Comparison of ENCODE assay signal across 1 cellular context in the genomic region with DNA sequence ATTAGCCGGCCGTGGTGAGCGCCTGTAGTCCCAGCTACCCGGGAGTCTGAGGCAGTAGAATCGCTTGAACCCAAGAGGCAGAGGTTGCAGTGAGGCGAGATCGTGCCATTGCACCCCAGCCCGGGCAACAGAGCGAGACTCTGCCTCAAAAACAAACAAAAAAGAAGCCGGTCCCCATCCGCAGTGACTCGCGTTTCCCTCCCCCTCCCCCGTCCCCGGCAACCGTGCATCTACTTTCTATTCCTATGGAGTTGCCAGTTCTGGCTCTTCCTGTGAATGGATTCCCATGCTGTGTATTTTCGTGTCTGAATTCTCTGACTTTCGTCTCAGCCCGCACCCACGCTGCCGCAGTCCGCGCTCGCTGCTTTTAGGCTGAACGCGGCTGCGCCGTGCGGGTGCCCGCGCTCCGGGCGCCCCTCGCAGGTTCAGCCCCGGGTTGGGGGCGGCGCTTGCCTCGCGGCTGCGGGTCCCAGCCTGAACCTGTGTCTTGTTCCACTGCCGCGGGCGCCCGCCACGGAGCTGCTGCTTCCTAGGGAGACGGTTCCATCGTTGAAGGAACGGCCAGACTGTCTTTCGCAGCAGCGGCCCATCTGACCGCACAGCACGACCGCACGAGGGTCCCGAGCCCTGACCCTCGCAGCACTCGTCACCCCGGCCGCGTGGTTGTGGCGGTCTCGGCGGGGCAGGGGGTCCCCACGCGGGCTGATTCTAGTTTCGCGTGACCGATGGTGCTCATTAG.
A peak's percentile ranks its signal among the peaks of the same experiment; 100 is the strongest.
TF ChIP-seq lines count a peak whose summit lies in the region.

No MANE protein-coding gene starts in this region.

TF ChIP-seq in HepG2, 621 proteins besides CTCF, POLR2A, EP300 and RAD21 (continued from another document and continues in another):
- TF ChIP-seq, protein P1, sequence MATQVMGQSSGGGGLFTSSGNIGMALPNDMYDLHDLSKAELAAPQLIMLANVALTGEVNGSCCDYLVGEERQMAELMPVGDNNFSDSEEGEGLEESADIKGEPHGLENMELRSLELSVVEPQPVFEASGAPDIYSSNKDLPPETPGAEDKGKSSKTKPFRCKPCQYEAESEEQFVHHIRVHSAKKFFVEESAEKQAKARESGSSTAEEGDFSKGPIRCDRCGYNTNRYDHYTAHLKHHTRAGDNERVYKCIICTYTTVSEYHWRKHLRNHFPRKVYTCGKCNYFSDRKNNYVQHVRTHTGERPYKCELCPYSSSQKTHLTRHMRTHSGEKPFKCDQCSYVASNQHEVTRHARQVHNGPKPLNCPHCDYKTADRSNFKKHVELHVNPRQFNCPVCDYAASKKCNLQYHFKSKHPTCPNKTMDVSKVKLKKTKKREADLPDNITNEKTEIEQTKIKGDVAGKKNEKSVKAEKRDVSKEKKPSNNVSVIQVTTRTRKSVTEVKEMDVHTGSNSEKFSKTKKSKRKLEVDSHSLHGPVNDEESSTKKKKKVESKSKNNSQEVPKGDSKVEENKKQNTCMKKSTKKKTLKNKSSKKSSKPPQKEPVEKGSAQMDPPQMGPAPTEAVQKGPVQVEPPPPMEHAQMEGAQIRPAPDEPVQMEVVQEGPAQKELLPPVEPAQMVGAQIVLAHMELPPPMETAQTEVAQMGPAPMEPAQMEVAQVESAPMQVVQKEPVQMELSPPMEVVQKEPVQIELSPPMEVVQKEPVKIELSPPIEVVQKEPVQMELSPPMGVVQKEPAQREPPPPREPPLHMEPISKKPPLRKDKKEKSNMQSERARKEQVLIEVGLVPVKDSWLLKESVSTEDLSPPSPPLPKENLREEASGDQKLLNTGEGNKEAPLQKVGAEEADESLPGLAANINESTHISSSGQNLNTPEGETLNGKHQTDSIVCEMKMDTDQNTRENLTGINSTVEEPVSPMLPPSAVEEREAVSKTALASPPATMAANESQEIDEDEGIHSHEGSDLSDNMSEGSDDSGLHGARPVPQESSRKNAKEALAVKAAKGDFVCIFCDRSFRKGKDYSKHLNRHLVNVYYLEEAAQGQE (IDR thresholded peaks at IDR 0.05; ENCODE audit: borderline replicate concordance in 1 of 2, low read depth in 1 of 2, low read length in 2 of 2): 0 out of 4 replicates have a peak, but pooled peaks of 1 of the 2 experiments have one; percentile 35
- TF ChIP-seq ZNF776 (CRISPR knock-in tag; IDR thresholded peaks at IDR 0.05) (0 out of 2 replicates have a peak, but pooled peaks have one; percentile 51), MED8 (CRISPR knock-in tag; IDR thresholded peaks at IDR 0.05; ENCODE audit: insufficient replicate concordance) (peak; percentile 31), POLR2AphosphoS5 (IDR thresholded peaks at IDR 0.05; ENCODE audit: low read depth, low read length) (peak; percentile 90), CBX1 (IDR thresholded peaks at IDR 0.05; ENCODE audit: low read depth) (peak; percentile 82), RXRA (CRISPR knock-in tag; IDR thresholded peaks at IDR 0.05) (peak; percentile 75; the same call in 1 of the 2 replicates), ZNF337 (CRISPR knock-in tag; IDR thresholded peaks at IDR 0.05; ENCODE audit: borderline replicate concordance, low read depth) (peak; percentile 91; the same call in 1 of the 2 replicates), EED (CRISPR knock-in tag; IDR thresholded peaks at IDR 0.05) (peak; percentile 86), MIER2 (CRISPR knock-in tag; IDR thresholded peaks at IDR 0.05) (0 out of 2 replicates have a peak, but pooled peaks have one; percentile 23), ZFP37 (CRISPR knock-in tag; IDR thresholded peaks at IDR 0.05; ENCODE audit: borderline replicate concordance) (no peak), EHMT2 (IDR thresholded peaks at IDR 0.05; ENCODE audit: borderline replicate concordance, low read depth, low read length) (no peak), ZNF296 (CRISPR knock-in tag; conservative IDR thresholded peaks at IDR 0.05) (no peak), CHD4 (IDR thresholded peaks at IDR 0.05; ENCODE audit: borderline replicate concordance, low read length) (peak; percentile 97), PAF1 (CRISPR knock-in tag; IDR thresholded peaks at IDR 0.05) (no peak), ZSCAN29 (CRISPR knock-in tag; conservative IDR thresholded peaks at IDR 0.05) (peak; percentile 90; the same call in 1 of the 2 replicates), ZNF235 (CRISPR knock-in tag; IDR thresholded peaks at IDR 0.05; ENCODE audit: borderline replicate concordance) (no peak; the same call in 1 of the 2 replicates), TAF1 (CRISPR knock-in tag; IDR thresholded peaks at IDR 0.05) (peak; percentile 91), HES4 (CRISPR knock-in tag; IDR thresholded peaks at IDR 0.05; ENCODE audit: borderline replicate concordance) (peak; percentile 69; the same call in 1 of the 2 replicates), FIP1L1 (IDR thresholded peaks at IDR 0.05; ENCODE audit: borderline replicate concordance, insufficient read depth, low read depth, low read length) (no peak), RELA (CRISPR knock-in tag; IDR thresholded peaks at IDR 0.05) (peak; percentile 89), ADNP (CRISPR knock-in tag; IDR thresholded peaks at IDR 0.05) (peak; percentile 10; the same call in 1 of the 2 replicates), PRPF4 (IDR thresholded peaks at IDR 0.05; ENCODE audit: low read depth, low read length, poor library complexity, severe bottlenecking) (no peak), NKX3-1 (CRISPR knock-in tag; IDR thresholded peaks at IDR 0.05) (peak; percentile 86; the same call in 1 of the 2 replicates), ZNF121 (CRISPR knock-in tag; IDR thresholded peaks at IDR 0.05) (peak; percentile 99), ZNF326 (CRISPR knock-in tag; IDR thresholded peaks at IDR 0.05; ENCODE audit: borderline replicate concordance) (no peak), TSC22D2 (CRISPR knock-in tag; IDR thresholded peaks at IDR 0.05; ENCODE audit: borderline replicate concordance) (0 out of 2 replicates have a peak, but pooled peaks have one; percentile 31), GFI1 (CRISPR knock-in tag; IDR thresholded peaks at IDR 0.05; ENCODE audit: borderline replicate concordance) (0 out of 2 replicates have a peak, but pooled peaks have one; percentile 37), ZSCAN12 (CRISPR knock-in tag; IDR thresholded peaks at IDR 0.05) (peak; percentile 95; the same call in 1 of the 2 replicates), ZFP91 (CRISPR knock-in tag; IDR thresholded peaks at IDR 0.05; ENCODE audit: borderline replicate concordance) (peak; percentile 84; the same call in 1 of the 2 replicates), TARDBP (CRISPR knock-in tag; IDR thresholded peaks at IDR 0.05) (peak; percentile 73), ZNF460 (CRISPR knock-in tag; IDR thresholded peaks at IDR 0.05; ENCODE audit: borderline replicate concordance) (no peak), HOXA5 (CRISPR knock-in tag; IDR thresholded peaks at IDR 0.05) (peak; percentile 96), ZNF773 (CRISPR knock-in tag; IDR thresholded peaks at IDR 0.05; ENCODE audit: borderline replicate concordance) (no peak), ZNF687 (CRISPR knock-in tag; IDR thresholded peaks at IDR 0.05) (peak; percentile 91), SRSF9 (IDR thresholded peaks at IDR 0.05; ENCODE audit: borderline replicate concordance, insufficient read depth, low read depth, low read length, poor library complexity, severe bottlenecking) (no peak), ZIK1 (CRISPR knock-in tag; IDR thresholded peaks at IDR 0.05; ENCODE audit: borderline replicate concordance, low read depth) (0 out of 2 replicates have a peak, but pooled peaks have one; percentile 69)
- TF ChIP-seq, protein P2, sequence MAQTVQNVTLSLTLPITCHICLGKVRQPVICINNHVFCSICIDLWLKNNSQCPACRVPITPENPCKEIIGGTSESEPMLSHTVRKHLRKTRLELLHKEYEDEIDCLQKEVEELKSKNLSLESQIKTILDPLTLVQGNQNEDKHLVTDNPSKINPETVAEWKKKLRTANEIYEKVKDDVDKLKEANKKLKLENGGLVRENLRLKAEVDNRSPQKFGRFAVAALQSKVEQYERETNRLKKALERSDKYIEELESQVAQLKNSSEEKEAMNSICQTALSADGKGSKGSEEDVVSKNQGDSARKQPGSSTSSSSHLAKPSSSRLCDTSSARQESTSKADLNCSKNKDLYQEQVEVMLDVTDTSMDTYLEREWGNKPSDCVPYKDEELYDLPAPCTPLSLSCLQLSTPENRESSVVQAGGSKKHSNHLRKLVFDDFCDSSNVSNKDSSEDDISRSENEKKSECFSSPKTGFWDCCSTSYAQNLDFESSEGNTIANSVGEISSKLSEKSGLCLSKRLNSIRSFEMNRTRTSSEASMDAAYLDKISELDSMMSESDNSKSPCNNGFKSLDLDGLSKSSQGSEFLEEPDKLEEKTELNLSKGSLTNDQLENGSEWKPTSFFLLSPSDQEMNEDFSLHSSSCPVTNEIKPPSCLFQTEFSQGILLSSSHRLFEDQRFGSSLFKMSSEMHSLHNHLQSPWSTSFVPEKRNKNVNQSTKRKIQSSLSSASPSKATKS (CRISPR knock-in tag; IDR thresholded peaks at IDR 0.05): 0 out of 2 replicates have a peak, but pooled peaks have one; percentile 65
- TF ChIP-seq, protein P3, sequence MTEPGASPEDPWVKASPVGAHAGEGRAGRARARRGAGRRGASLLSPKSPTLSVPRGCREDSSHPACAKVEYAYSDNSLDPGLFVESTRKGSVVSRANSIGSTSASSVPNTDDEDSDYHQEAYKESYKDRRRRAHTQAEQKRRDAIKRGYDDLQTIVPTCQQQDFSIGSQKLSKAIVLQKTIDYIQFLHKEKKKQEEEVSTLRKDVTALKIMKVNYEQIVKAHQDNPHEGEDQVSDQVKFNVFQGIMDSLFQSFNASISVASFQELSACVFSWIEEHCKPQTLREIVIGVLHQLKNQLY (CRISPR knock-in tag; IDR thresholded peaks at IDR 0.05): no peak
- TF ChIP-seq, protein P4, sequence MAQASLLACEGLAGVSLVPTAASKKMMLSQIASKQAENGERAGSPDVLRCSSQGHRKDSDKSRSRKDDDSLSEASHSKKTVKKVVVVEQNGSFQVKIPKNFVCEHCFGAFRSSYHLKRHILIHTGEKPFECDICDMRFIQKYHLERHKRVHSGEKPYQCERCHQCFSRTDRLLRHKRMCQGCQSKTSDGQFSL (CRISPR knock-in tag; IDR thresholded peaks at IDR 0.05): peak; percentile 41; the same call in 1 of the 2 replicates
- TF ChIP-seq, protein P5, sequence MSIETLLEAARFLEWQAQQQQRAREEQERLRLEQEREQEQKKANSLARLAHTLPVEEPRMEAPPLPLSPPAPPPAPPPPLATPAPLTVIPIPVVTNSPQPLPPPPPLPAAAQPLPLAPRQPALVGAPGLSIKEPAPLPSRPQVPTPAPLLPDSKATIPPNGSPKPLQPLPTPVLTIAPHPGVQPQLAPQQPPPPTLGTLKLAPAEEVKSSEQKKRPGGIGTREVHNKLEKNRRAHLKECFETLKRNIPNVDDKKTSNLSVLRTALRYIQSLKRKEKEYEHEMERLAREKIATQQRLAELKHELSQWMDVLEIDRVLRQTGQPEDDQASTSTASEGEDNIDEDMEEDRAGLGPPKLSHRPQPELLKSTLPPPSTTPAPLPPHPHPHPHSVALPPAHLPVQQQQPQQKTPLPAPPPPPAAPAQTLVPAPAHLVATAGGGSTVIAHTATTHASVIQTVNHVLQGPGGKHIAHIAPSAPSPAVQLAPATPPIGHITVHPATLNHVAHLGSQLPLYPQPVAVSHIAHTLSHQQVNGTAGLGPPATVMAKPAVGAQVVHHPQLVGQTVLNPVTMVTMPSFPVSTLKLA (IDR thresholded peaks at IDR 0.05): no peak
- TF ChIP-seq, protein P6, sequence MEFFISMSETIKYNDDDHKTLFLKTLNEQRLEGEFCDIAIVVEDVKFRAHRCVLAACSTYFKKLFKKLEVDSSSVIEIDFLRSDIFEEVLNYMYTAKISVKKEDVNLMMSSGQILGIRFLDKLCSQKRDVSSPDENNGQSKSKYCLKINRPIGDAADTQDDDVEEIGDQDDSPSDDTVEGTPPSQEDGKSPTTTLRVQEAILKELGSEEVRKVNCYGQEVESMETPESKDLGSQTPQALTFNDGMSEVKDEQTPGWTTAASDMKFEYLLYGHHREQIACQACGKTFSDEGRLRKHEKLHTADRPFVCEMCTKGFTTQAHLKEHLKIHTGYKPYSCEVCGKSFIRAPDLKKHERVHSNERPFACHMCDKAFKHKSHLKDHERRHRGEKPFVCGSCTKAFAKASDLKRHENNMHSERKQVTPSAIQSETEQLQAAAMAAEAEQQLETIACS (CRISPR knock-in tag; IDR thresholded peaks at IDR 0.05): peak; percentile 95
